Comparison of ENCODE assay signal across 22 cellular contexts in the genomic region with DNA sequence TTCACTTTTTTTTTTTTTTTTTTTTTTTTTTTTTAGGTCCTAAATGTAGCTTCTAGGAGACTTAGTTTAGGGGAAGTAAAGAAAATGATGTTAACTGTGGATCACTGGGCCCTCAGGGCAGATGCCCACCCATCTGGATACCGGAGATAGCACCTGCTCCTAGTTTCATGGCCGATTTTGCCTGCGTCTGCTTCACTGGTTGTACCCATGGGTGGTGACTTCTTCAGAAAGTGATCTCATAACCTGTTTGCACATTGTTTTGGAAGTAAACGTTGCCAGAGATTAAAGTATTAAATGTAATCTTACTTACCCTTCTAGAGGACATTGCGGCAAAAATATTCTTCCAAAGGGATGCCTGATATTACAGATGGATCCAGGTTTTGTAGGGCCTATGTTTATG.
DNase-seq lines count a peak whose midpoint lies in the region; ATAC-seq and TF ChIP-seq lines count a peak whose summit lies in the region.
"Had no signal": no experiment of that assay in that cellular context is flagged by ENCODE, and none has a peak within 500 bp of the region (broad histone marks: within the 10 kb centered on the region; RNA-seq: fewer than 3 reads in every experiment).

No MANE protein-coding gene starts in this region.

- DNase-seq in MV-4-11 (lab: John Stamatoyannopoulos, UW) (peak; percentile 22), psoas muscle (no peak), glomerular visceral epithelial cell (ENCODE audit: extremely low spot score) (no peak), cardiac septum (ENCODE audit: low spot score) (no peak)
- DNase-seq: Caco-2; CD8-positive, alpha-beta T cell; DMS79 treated with DMSO at 0.1 percent for 48 hours; GF-D8; GOT3; HFFc6; NCI-H1105; NCI-H146; NCI-H2029; NCI-H226; NCI-H510A; NCI-H69; Peyer's patch; SHP77 treated with DMSO at 0.1 percent for 48 hours had no signal

- no peaks in the 10 kb centered on the region for H4K20me1 ChIP-seq in BLaER1

- ATAC-seq in psoas muscle: peak in 3 of 4 donors; percentile 36 to 68 (median 57)
- ATAC-seq in GM18505 (IDR thresholded peaks at IDR 0.05; ENCODE audit: unreplicated experiment): no peak
- ATAC-seq: CD8-positive, alpha-beta T cell had no signal

- H3K36me3 ChIP-seq in BLaER1: no peaks in the 10 kb centered on the region
- H3K36me3 ChIP-seq in esophagus (ENCODE audit: control insufficient read depth in 2 of 2, insufficient read depth in 2 of 2, low read length in 1 of 2): no peaks in the 10 kb centered on the region
- no peaks in the 10 kb centered on the region for H3K36me3 ChIP-seq in psoas muscle (ENCODE audit: insufficient read depth in 1 of 2, low read depth in 1 of 2)
- H3K36me3 ChIP-seq: HAP-1, Peyer's patch had no signal

- no peak overlapping the region for H3K9ac ChIP-seq in BLaER1

- H3K4me1 ChIP-seq in BLaER1 (peaks cover 19% of the 10 kb centered on the region), esophagus (ENCODE audit: control insufficient read depth in 2 of 2, insufficient read depth in 2 of 2, low read length in 1 of 2) (peaks cover 0 to 5% of the 10 kb centered on the region in 2 donors), psoas muscle (peaks cover 8% of the 10 kb centered on the region)
- H3K4me1 ChIP-seq: Peyer's patch had no signal

- H3K27ac ChIP-seq in BLaER1 (no peak overlapping the region), esophagus (ENCODE audit: low read depth in 2 of 2, low read length in 1 of 2) (peak overlapping the region; percentile 56 to 65), psoas muscle (peak overlapping the region; percentile 58)
- H3K27ac ChIP-seq: Peyer's patch had no signal

- H3K4me3 ChIP-seq in BLaER1: no peak overlapping the region
- no peak overlapping the region for H3K4me3 ChIP-seq in esophagus (ENCODE audit: low read depth in 1 of 2, low read length in 2 of 2)
- no peak overlapping the region for H3K4me3 ChIP-seq in psoas muscle
- H3K4me3 ChIP-seq: HAP-1, Peyer's patch had no signal

- 61 to 67% methylated on average over 5 of the region's 5 CpGs for WGBS in esophagus, 2 donors
- WGBS in psoas muscle, 3 donors: 29 to 55% (median 33%) methylated on average over 5 of the region's 5 CpGs

- 0 out of 2 replicates have a peak overlapping the region, but pooled peaks have one; percentile 54 for H3K4me2 ChIP-seq in BLaER1

- intact Hi-C loops in psoas muscle (cut with DNase I) (no loop called here), cardiac septum (cut with DNase I) (no loop called here)

- TF ChIP-seq CTCF in psoas muscle (IDR thresholded peaks at IDR 0.05): no peak

- H3K27me3 ChIP-seq in BLaER1: no peaks in the 10 kb centered on the region
- no peaks in the 10 kb centered on the region for H3K27me3 ChIP-seq in esophagus (ENCODE audit: control insufficient read depth in 1 of 2, insufficient read depth in 2 of 2, low read length in 2 of 2)
- H3K27me3 ChIP-seq in psoas muscle (ENCODE audit: insufficient read depth in 3 of 3, low read length in 2 of 3): no peaks in the 10 kb centered on the region
- H3K27me3 ChIP-seq: Peyer's patch had no signal

- no peak for TF ChIP-seq POLR2A in GM18505 (IDR thresholded peaks at IDR 0.05; ENCODE audit: borderline replicate concordance, extremely low read depth, insufficient read depth, insufficient read length)

- peaks cover 6% of the 10 kb centered on the region; the same call in 1 of the 2 replicates for H3K9me3 ChIP-seq in BLaER1
- no peaks in the 10 kb centered on the region for H3K9me3 ChIP-seq in esophagus (ENCODE audit: control insufficient read depth in 2 of 2, insufficient read depth in 1 of 2, low read depth in 1 of 2, low read length in 1 of 2)
- H3K9me3 ChIP-seq in psoas muscle: no peaks in the 10 kb centered on the region
- H3K9me3 ChIP-seq: Caco-2, HAP-1, Peyer's patch had no signal
